Comparison of ENCODE assay signal across 1 cellular context in genomic region chr6:81933648-81934047, GRCh38.
TF ChIP-seq lines count a peak whose summit lies in the region.

No MANE protein-coding gene starts in this region.

TF ChIP-seq in K562, 482 proteins besides CTCF, POLR2A, EP300 and RAD21 (continued from another document):
- TF ChIP-seq SRF (CRISPR knock-in tag; IDR thresholded peaks at IDR 0.05) (no peak), CEBPB (tag; IDR thresholded peaks at IDR 0.05) (peak; percentile 86), MGA (IDR thresholded peaks at IDR 0.05) (no peak), KLF13 (tag; IDR thresholded peaks at IDR 0.05; ENCODE audit: borderline replicate concordance, low read depth) (no peak), RFX1 (IDR thresholded peaks at IDR 0.05) (no peak), ZNF124 (CRISPR knock-in tag; IDR thresholded peaks at IDR 0.05) (no peak)
